Comparison of ENCODE assay signal across 19 cellular contexts in genomic region chr9:99515087-99515486, GRCh38.
DNase-seq lines count a peak whose midpoint lies in the region; ATAC-seq and TF ChIP-seq lines count a peak whose summit lies in the region.
"Had no signal": no experiment of that assay in that cellular context is flagged by ENCODE, and none has a peak within 500 bp of the region (broad histone marks: within the 10 kb centered on the region; RNA-seq: fewer than 3 reads in every experiment).

No MANE protein-coding gene starts in this region.

- H3K4me1 Mint-ChIP-seq in stimulated activated effector memory CD8-positive, alpha-beta T cell treated with anti-CD3 and anti-CD28 coated beads, Interleukin-12 subunit alpha, Interleukin-12 subunit beta, amount 100 ng/mL, for 72 hours: peaks cover 7% of the 10 kb centered on the region
- H3K4me1 Mint-ChIP-seq in endodermal cell: peaks cover 15% of the 10 kb centered on the region

- no peak overlapping the region for H3K4me3 Mint-ChIP-seq in stimulated activated effector memory CD8-positive, alpha-beta T cell treated with anti-CD3 and anti-CD28 coated beads, Interleukin-12 subunit alpha, Interleukin-12 subunit beta, amount 100 ng/mL, for 72 hours
- no peak overlapping the region for H3K4me3 Mint-ChIP-seq in endodermal cell

- H3K9me3 ChIP-seq in endodermal cell (ENCODE audit: control insufficient read depth, low read length): no peaks in the 10 kb centered on the region
- H3K9me3 ChIP-seq: neutrophil, Peyer's patch, transverse colon had no signal

- no peak overlapping the region for H3K27ac ChIP-seq in endodermal cell (ENCODE audit: low read depth, low read length)
- H3K27ac ChIP-seq: neutrophil, Peyer's patch, transverse colon had no signal

- peaks cover 6% of the 10 kb centered on the region for H3K36me3 Mint-ChIP-seq in stimulated activated effector memory CD8-positive, alpha-beta T cell treated with anti-CD3 and anti-CD28 coated beads, Interleukin-12 subunit alpha, Interleukin-12 subunit beta, amount 100 ng/mL, for 72 hours
- H3K36me3 Mint-ChIP-seq in endodermal cell (ENCODE audit: low read depth): no peaks in the 10 kb centered on the region

- no peaks in the 10 kb centered on the region for H3K36me3 ChIP-seq in endodermal cell (ENCODE audit: control insufficient read depth, insufficient read depth, low read length)
- H3K36me3 ChIP-seq: neutrophil, Peyer's patch, transverse colon had no signal

- H3K4me3 ChIP-seq in endodermal cell (ENCODE audit: low read length): no peak overlapping the region
- H3K4me3 ChIP-seq: Peyer's patch, transverse colon had no signal

- WGBS in endodermal cell (ENCODE audit: insufficient coverage in 1 of 2, insufficient read length in 1 of 2), 2 experiments: 85% methylated on average over 1 of the region's 1 CpG; no CpG with 5 or more reads in 1 of the 2 experiments

- peaks cover 2% of the 10 kb centered on the region for H3K4me1 ChIP-seq in endodermal cell (ENCODE audit: control insufficient read depth, insufficient read depth, low read length)
- H3K4me1 ChIP-seq: Peyer's patch, transverse colon had no signal

- no peak overlapping the region for H3K9ac ChIP-seq in endodermal cell (ENCODE audit: extremely low read depth, low read length, poor library complexity, severe bottlenecking)

- DNase-seq in NOMO-1 (lab: John Stamatoyannopoulos, UW; ENCODE audit: unreplicated experiment in 2 of 2) (peak; percentile 16 to 37), HuH-7 (ENCODE audit: low spot score) (no peak), endodermal cell (no peak)
- DNase-seq in stimulated activated effector memory CD8-positive, alpha-beta T cell treated with anti-CD3 and anti-CD28 coated beads, Interleukin-12 subunit alpha, Interleukin-12 subunit beta, amount 100 ng/mL, for 72 hours (ENCODE audit: low spot score in 2 of 2): no peak
- DNase-seq: activated gamma-delta T cell treated with Interleukin-2 at 50 U/mL for 16 hours; DMS53; glutamatergic neuron; midbrain; NCI-H187 treated with DMSO at 0.1 percent for 48 hours; NCI-H526; Peyer's patch; stimulated activated CD8-positive, alpha-beta memory T cell treated with anti-CD3 and anti-CD28 coated beads, Interleukin-4, amount 100 ng/mL, for 48 hours; transverse colon had no signal

- no peak overlapping the region for H3K27ac Mint-ChIP-seq in stimulated activated effector memory CD8-positive, alpha-beta T cell treated with anti-CD3 and anti-CD28 coated beads, Interleukin-12 subunit alpha, Interleukin-12 subunit beta, amount 100 ng/mL, for 72 hours
- no peak overlapping the region for H3K27ac Mint-ChIP-seq in endodermal cell

- no peaks in the 10 kb centered on the region for H3K9me3 Mint-ChIP-seq in stimulated activated effector memory CD8-positive, alpha-beta T cell treated with anti-CD3 and anti-CD28 coated beads, Interleukin-12 subunit alpha, Interleukin-12 subunit beta, amount 100 ng/mL, for 72 hours
- no peaks in the 10 kb centered on the region for H3K9me3 Mint-ChIP-seq in endodermal cell

- H3K27me3 ChIP-seq in endodermal cell (ENCODE audit: control insufficient read depth, insufficient read depth, low read length, poor library complexity, severe bottlenecking): no peaks in the 10 kb centered on the region
- H3K27me3 ChIP-seq: neutrophil, Peyer's patch, transverse colon had no signal

- H3K27me3 Mint-ChIP-seq in endodermal cell (ENCODE audit: insufficient read depth): peaks cover 1% of the 10 kb centered on the region

- TF ChIP-seq CTCF in endodermal cell (conservative IDR thresholded peaks at IDR 0.05): no peak

- ATAC-seq in GM18517 (IDR thresholded peaks at IDR 0.05; ENCODE audit: unreplicated experiment) (peak; percentile 41), HG02759 (IDR thresholded peaks at IDR 0.05; ENCODE audit: unreplicated experiment) (peak; percentile 51), HG03135 (IDR thresholded peaks at IDR 0.05; ENCODE audit: unreplicated experiment) (no peak)
- ATAC-seq in stimulated activated effector memory CD8-positive, alpha-beta T cell treated with anti-CD3 and anti-CD28 coated beads, Interleukin-12 subunit alpha, Interleukin-12 subunit beta, amount 100 ng/mL, for 72 hours: peak; percentile 66
- ATAC-seq: esophagus mucosa, sciatic nerve had no signal

Comparison
In these comparisons a context has a peak if more than half of its experiments do, and no peak if none do; other contexts are left out.
1. DNase-seq: peak in NOMO-1 (2 of 2); none in stimulated activated effector memory CD8-positive, alpha-beta T cell treated with anti-CD3 and anti-CD28 coated beads, Interleukin-12 subunit alpha, Interleukin-12 subunit beta, amount 100 ng/mL, for 72 hours (0 of 2), HuH-7 (single experiment) and endodermal cell (single experiment).